15 cellular contexts compared by ENCODE assay signal in the genomic region with DNA sequence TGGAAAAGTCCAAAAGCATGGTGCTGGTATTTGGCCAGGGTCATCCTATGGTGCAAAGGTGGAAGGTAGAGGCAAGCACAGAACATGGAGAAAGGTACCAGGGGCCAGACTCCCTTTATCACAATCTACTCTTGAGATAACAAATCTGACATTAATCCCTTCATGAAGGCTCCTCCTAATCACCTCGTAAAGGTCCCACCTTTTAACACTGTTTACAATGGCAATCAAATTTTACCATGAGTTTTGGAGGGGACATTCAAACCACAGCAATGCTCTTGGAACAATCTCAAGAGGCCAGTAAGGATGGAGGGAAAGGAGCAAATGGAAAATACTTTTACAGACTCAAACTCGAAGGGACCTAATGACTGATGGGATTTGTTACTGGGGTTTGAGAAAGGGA. TPM values are rescaled to one million over a fixed set of nuclear protein-coding genes. Genes with fewer than 3 reads are reported as not detected.
DNase-seq lines count a peak whose midpoint lies in the region; ATAC-seq and TF ChIP-seq lines count a peak whose summit lies in the region.
"Had no signal": no experiment of that assay in that cellular context is flagged by ENCODE, and none has a peak within 500 bp of the region (broad histone marks: within the 10 kb centered on the region; RNA-seq: fewer than 3 reads in every experiment).

No MANE protein-coding gene starts in this region.

- H3K27ac ChIP-seq in IMR-90 (ENCODE audit: insufficient read depth, low read length) (no peak overlapping the region), mesendoderm (ENCODE audit: low read depth, low read length) (no peak overlapping the region), subcutaneous abdominal adipose tissue (ENCODE audit: low read depth, low read length) (peak overlapping the region; percentile 85)
- H3K27ac ChIP-seq: A549 had no signal

- H3K9ac ChIP-seq in IMR-90 (ENCODE audit: low read depth, low read length) (no peak overlapping the region), mesendoderm (ENCODE audit: low read length) (no peak overlapping the region), subcutaneous abdominal adipose tissue (ENCODE audit: low read length in 5 of 5) (no peak overlapping the region)

- intact Hi-C loops in IMR-90 (cut with micrococcal nuclease), result no loop called here

- no peak overlapping the region for H2BK20ac ChIP-seq in IMR-90 (ENCODE audit: low read depth, low read length)

- no peak for TF ChIP-seq RAD21 in IMR-90 (IDR thresholded peaks at IDR 0.05; ENCODE audit: low read length)

- H3K4me3 ChIP-seq in IMR-90 (ENCODE audit: insufficient read depth, low read depth, low read length) (no peak overlapping the region), mesendoderm (ENCODE audit: low read length) (no peak overlapping the region), subcutaneous abdominal adipose tissue (ENCODE audit: low read depth in 1 of 5, low read length in 5 of 5) (no peak overlapping the region)
- H3K4me3 ChIP-seq: A549, GM23338, K562 had no signal

- peaks cover 6 to 81% of the 10 kb centered on the region in 2 experiments for H3K79me1 ChIP-seq in IMR-90 (ENCODE audit: low read depth in 1 of 2, low read length in 2 of 2)
- peaks cover 12% of the 10 kb centered on the region for H3K79me1 ChIP-seq in mesendoderm (ENCODE audit: low read length)

- peaks cover 90% of the 10 kb centered on the region for H4K20me1 ChIP-seq in IMR-90 (ENCODE audit: insufficient read depth, low read length)

- no peak overlapping the region for H3K4ac ChIP-seq in IMR-90 (ENCODE audit: low read depth, low read length)
- no peak overlapping the region for H3K4ac ChIP-seq in mesendoderm (ENCODE audit: low read depth, low read length)

- H2AK5ac ChIP-seq in IMR-90 (ENCODE audit: low read depth, low read length) (no peak overlapping the region), mesendoderm (ENCODE audit: low read length) (no peak overlapping the region)

- BruUV-seq in IMR-90 (replicated peaks; lab: Mats Ljungman, UMichigan), result no TSS peak

- peaks cover 20% of the 10 kb centered on the region for H3K9me1 ChIP-seq in IMR-90 (ENCODE audit: insufficient read depth, low read length)

- H4K5ac ChIP-seq in IMR-90 (ENCODE audit: low read depth, low read length) (no peak overlapping the region), mesendoderm (ENCODE audit: low read length) (no peak overlapping the region)

- H3K18ac ChIP-seq in IMR-90 (ENCODE audit: low read depth, low read length) (no peak overlapping the region), mesendoderm (ENCODE audit: low read length) (no peak overlapping the region)

- H3K36me3 ChIP-seq in IMR-90 (ENCODE audit: control insufficient read depth, insufficient read depth, low read length), result peaks cover 5% of the 10 kb centered on the region
- no peaks in the 10 kb centered on the region for H3K36me3 ChIP-seq in mesendoderm (ENCODE audit: control insufficient read depth, insufficient read depth, low read length)
- H3K36me3 ChIP-seq in subcutaneous abdominal adipose tissue (ENCODE audit: control insufficient read depth in 5 of 5, insufficient read depth in 5 of 5, low read length in 5 of 5), result no peaks in the 10 kb centered on the region

- no peak overlapping the region for H4K8ac ChIP-seq in IMR-90 (ENCODE audit: low read depth in 2 of 2, low read length in 2 of 2)
- H4K8ac ChIP-seq in mesendoderm (ENCODE audit: low read depth, low read length), result no peak overlapping the region

- H2AK9ac ChIP-seq in IMR-90 (replicated peaks; ENCODE audit: low read depth, low read length, poor library complexity), result no peak overlapping the region

- TF ChIP-seq CTCF in IMR-90 (conservative IDR thresholded peaks at IDR 0.05; ENCODE audit: low read depth, low read length), result no peak

- no peak overlapping the region for H4K91ac ChIP-seq in IMR-90 (ENCODE audit: insufficient read depth, low read depth, low read length)

- dilution Hi-C loops in IMR-90 (cut with HindIII; ENCODE audit: low sequenced_read_pairs, unreplicated experiment), result no loop called here

- H3K4me1 ChIP-seq in IMR-90 (ENCODE audit: control insufficient read depth, insufficient read depth, low read length) (peaks cover 11% of the 10 kb centered on the region), mesendoderm (ENCODE audit: control insufficient read depth, low read depth, low read length) (peaks cover 26% of the 10 kb centered on the region), subcutaneous abdominal adipose tissue (ENCODE audit: control insufficient read depth in 5 of 5, insufficient read depth in 5 of 5, low read length in 5 of 5) (peaks cover 7 to 69% (median 31%) of the 10 kb centered on the region in 5 donors)

- H3K9me3 ChIP-seq in IMR-90 (ENCODE audit: control insufficient read depth, insufficient read depth, low read length) (no peaks in the 10 kb centered on the region), subcutaneous abdominal adipose tissue (ENCODE audit: control insufficient read depth in 5 of 5, low read length in 5 of 5) (no peaks in the 10 kb centered on the region)
- H3K9me3 ChIP-seq: A549 had no signal

- H3K79me2 ChIP-seq in mesendoderm (ENCODE audit: control insufficient read depth, insufficient read depth, low read length), result peaks cover 89% of the 10 kb centered on the region

- H3K56ac ChIP-seq in IMR-90 (ENCODE audit: extremely low read depth, insufficient read depth, low read length), result no peak overlapping the region
- H3K56ac ChIP-seq in mesendoderm (ENCODE audit: low read length), result no peak overlapping the region

- H3K23ac ChIP-seq in IMR-90 (ENCODE audit: low read depth, low read length) (peak overlapping the region; percentile 20; the same call in 1 of the 2 replicates), mesendoderm (ENCODE audit: low read length) (no peak overlapping the region)

- CTCF ChIA-PET in IMR-90 (lab: Yijun Ruan, JAX), result no interaction called here

- DNase-seq in IMR-90, result no peak
- DNase-seq in NCI-H82 treated with DMSO at 0.1 percent for 48 hours (lab: John Stamatoyannopoulos, UW; ENCODE audit: unreplicated experiment), result peak; percentile 47
- DNase-seq in mesendoderm, result peak; percentile 59
- no peak for DNase-seq in DMS 273 treated with DMSO at 0.1 percent for 48 hours (lab: John Stamatoyannopoulos, UW)
- no peak for DNase-seq in activated CD4-positive, alpha-beta T cell treated with anti-CD3 and anti-CD28 coated beads for 1 hour
- DNase-seq: CD8-positive, alpha-beta T cell; COR-L47; DMS53; GF-D8; H9 had no signal

- POLR2A ChIA-PET in IMR-90 (lab: Charles Lee; ENCODE audit: unreplicated experiment), result no interaction called here

- no peak for TF ChIP-seq POLR2A in IMR-90 (IDR thresholded peaks at IDR 0.05; ENCODE audit: low read depth, low read length)

- no peak overlapping the region for H2AFZ ChIP-seq in IMR-90 (replicated peaks; ENCODE audit: low read length, poor library complexity)
- H2AFZ ChIP-seq: GM23338 had no signal

- in situ Hi-C loops in IMR-90 (cut with MboI; ENCODE audit: low sequenced_read_pairs), result no loop called here

- H3K27me3 ChIP-seq in IMR-90 (ENCODE audit: control insufficient read depth, insufficient read depth, low read length) (no peaks in the 10 kb centered on the region), mesendoderm (ENCODE audit: insufficient read depth, low read length, poor library complexity) (no peaks in the 10 kb centered on the region), subcutaneous abdominal adipose tissue (ENCODE audit: control insufficient read depth in 5 of 5, insufficient read depth in 4 of 5, low read length in 5 of 5) (no peaks in the 10 kb centered on the region)

- no peak for ATAC-seq in IMR-90 (ENCODE audit: low read depth)
- ATAC-seq in HG03159 (IDR thresholded peaks at IDR 0.05; ENCODE audit: unreplicated experiment), result no peak
- ATAC-seq: A549; CD8-positive, alpha-beta T cell; GM23338; K562 had no signal

- H2BK15ac ChIP-seq in IMR-90 (ENCODE audit: low read depth, low read length) (no peak overlapping the region), mesendoderm (replicated peaks; ENCODE audit: low read depth) (no peak overlapping the region)

- 91% methylated on average over 1 of the region's 2 CpGs; no CpG with 5 or more reads in 1 of the 2 experiments for WGBS in IMR-90 (ENCODE audit: extremely low coverage in 2 of 2, insufficient read length in 1 of 2), 2 experiments
- WGBS in mesendoderm (ENCODE audit: extremely low coverage, insufficient coverage, low lambda C conversion rate), result no CpG with 5 or more reads among the region's 2 CpGs

- H3K14ac ChIP-seq in IMR-90 (replicated peaks; ENCODE audit: low read depth, low read length), result no peak overlapping the region

- H2BK120ac ChIP-seq in IMR-90 (ENCODE audit: low read depth, low read length) (no peak overlapping the region), mesendoderm (ENCODE audit: low read depth, low read length) (no peak overlapping the region)

- H2BK5ac ChIP-seq in IMR-90 (ENCODE audit: low read depth, low read length, poor library complexity, severe bottlenecking) (no peak overlapping the region), mesendoderm (ENCODE audit: low read length) (no peak overlapping the region)

- H3K4me2 ChIP-seq in IMR-90 (ENCODE audit: low read depth, low read length) (no peak overlapping the region), mesendoderm (ENCODE audit: low read length) (no peak overlapping the region)
- H3K4me2 ChIP-seq: A549, GM23338 had no signal

TF ChIP-seq in IMR-90, 13 proteins besides CTCF, POLR2A, EP300 and RAD21 (continues in another document):
- TF ChIP-seq FOS (IDR thresholded peaks at IDR 0.05; ENCODE audit: low read depth, low read length), result no peak
- TF ChIP-seq CEBPB (IDR thresholded peaks at IDR 0.05; ENCODE audit: low read depth, low read length), result no peak
- TF ChIP-seq MAZ (IDR thresholded peaks at IDR 0.05; ENCODE audit: borderline replicate concordance, low read depth, low read length), result no peak
- no peak for TF ChIP-seq MXI1 (IDR thresholded peaks at IDR 0.05; ENCODE audit: borderline replicate concordance, low read depth, low read length)
- no peak for TF ChIP-seq RFX5 (IDR thresholded peaks at IDR 0.05; ENCODE audit: low read depth, low read length)
- no peak for TF ChIP-seq BHLHE40 (IDR thresholded peaks at IDR 0.05; ENCODE audit: low read depth, low read length)
- no peak for TF ChIP-seq CHD1 (IDR thresholded peaks at IDR 0.05; ENCODE audit: low read depth, low read length)
- no peak for TF ChIP-seq MAFK (IDR thresholded peaks at IDR 0.05; ENCODE audit: low read depth, low read length)

RNA-seq across cellular contexts. Expression of gene PTPN14, which starts 6.1 kb away (rescaled TPM):
- 31.7 and 42.8 TPM in 2 replicates for total RNA-seq in IMR-90 (2012; rRNA removed)
- polyA plus RNA-seq in IMR-90 (2012; rRNA removed), result 21.5 and 21.8 TPM in 2 replicates
- 7.4 and 16.9 TPM in 2 replicates for polyA plus RNA-seq in IMR-90 (2012; cell fraction: cytosol; rRNA removed)
- polyA plus RNA-seq in IMR-90 (2012; cell fraction: nucleus; rRNA removed; ENCODE audit: low replicate concordance), result 21.6 and 26.1 TPM in 2 replicates
- 39.3 TPM for polyA plus RNA-seq in mesendoderm (2013, experiment 1 of 2)
- 38.7 TPM for polyA plus RNA-seq in mesendoderm (2013, experiment 2 of 2)
- total RNA-seq: CD8-positive, alpha-beta T cell had no signal

RNA-seq across cellular contexts. Expression of gene CENPF, which starts 57.7 kb away (rescaled TPM):
- 51.8 and 80.0 TPM in 2 replicates for total RNA-seq in IMR-90 (2012; rRNA removed)
- polyA plus RNA-seq in IMR-90 (2012; rRNA removed), result 17.4 and 20.9 TPM in 2 replicates
- polyA plus RNA-seq in IMR-90 (2012; cell fraction: cytosol; rRNA removed), result 1.3 and 2.8 TPM in 2 replicates
- 1.9 and 10.4 TPM in 2 replicates for polyA plus RNA-seq in IMR-90 (2012; cell fraction: nucleus; rRNA removed; ENCODE audit: low replicate concordance)
- 51.8 TPM for polyA plus RNA-seq in mesendoderm (2013, experiment 1 of 2)
- 53.5 TPM for polyA plus RNA-seq in mesendoderm (2013, experiment 2 of 2)

Comparison
In these comparisons a context has a peak if more than half of its experiments do, and no peak if none do; other contexts are left out.
1. DNase-seq: peak in NCI-H82 treated with DMSO at 0.1 percent for 48 hours (single experiment) and mesendoderm (single experiment); none in IMR-90 (single experiment), DMS 273 treated with DMSO at 0.1 percent for 48 hours (single experiment) and activated CD4-positive, alpha-beta T cell treated with anti-CD3 and anti-CD28 coated beads for 1 hour (single experiment).